ENCODE assay signal across 1 cellular context in the genomic region with DNA sequence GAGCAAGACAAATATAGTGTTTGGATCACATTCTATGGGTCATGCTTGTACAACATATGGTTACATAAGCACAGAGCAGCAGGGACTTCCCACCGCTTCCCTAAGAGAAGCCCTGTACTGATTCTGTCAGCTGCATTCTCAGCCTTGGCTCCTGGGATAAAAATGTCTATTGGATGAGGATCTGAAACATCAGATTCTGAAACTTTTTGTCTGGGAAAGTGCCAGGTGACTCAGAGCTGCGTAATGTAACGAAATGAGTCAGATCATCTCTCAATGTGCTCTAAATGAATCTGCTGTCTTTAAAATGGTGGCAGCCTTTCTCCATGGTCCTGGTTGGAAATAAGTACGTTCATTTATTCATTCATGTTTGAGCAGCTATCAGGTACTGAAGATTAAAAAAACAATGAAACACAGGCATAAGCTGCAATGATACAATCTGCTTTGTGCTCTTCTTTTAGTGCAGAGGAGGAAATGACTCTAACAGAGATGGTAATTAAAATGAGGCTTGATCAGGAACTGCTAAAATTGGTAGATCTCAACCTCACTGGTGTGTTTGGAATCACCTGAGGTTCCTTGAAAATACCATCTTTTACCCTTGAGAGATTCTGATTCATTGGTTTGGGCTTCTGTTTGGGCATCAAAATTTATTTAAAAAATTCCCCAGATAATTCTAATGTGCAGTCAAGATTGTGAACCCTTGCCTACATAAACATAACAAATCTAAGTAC.
TF ChIP-seq lines count a peak whose summit lies in the region.

No MANE protein-coding gene starts in this region.

TF ChIP-seq in SK-N-SH, 30 proteins besides CTCF, POLR2A, EP300 and RAD21 (continued from another document):
- TF ChIP-seq, protein P1, sequence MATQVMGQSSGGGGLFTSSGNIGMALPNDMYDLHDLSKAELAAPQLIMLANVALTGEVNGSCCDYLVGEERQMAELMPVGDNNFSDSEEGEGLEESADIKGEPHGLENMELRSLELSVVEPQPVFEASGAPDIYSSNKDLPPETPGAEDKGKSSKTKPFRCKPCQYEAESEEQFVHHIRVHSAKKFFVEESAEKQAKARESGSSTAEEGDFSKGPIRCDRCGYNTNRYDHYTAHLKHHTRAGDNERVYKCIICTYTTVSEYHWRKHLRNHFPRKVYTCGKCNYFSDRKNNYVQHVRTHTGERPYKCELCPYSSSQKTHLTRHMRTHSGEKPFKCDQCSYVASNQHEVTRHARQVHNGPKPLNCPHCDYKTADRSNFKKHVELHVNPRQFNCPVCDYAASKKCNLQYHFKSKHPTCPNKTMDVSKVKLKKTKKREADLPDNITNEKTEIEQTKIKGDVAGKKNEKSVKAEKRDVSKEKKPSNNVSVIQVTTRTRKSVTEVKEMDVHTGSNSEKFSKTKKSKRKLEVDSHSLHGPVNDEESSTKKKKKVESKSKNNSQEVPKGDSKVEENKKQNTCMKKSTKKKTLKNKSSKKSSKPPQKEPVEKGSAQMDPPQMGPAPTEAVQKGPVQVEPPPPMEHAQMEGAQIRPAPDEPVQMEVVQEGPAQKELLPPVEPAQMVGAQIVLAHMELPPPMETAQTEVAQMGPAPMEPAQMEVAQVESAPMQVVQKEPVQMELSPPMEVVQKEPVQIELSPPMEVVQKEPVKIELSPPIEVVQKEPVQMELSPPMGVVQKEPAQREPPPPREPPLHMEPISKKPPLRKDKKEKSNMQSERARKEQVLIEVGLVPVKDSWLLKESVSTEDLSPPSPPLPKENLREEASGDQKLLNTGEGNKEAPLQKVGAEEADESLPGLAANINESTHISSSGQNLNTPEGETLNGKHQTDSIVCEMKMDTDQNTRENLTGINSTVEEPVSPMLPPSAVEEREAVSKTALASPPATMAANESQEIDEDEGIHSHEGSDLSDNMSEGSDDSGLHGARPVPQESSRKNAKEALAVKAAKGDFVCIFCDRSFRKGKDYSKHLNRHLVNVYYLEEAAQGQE (IDR thresholded peaks at IDR 0.05; ENCODE audit: low read depth, low read length): peak; percentile 90
- peak; percentile 96 for TF ChIP-seq JUND (IDR thresholded peaks at IDR 0.05)
